ENCODE assay signal across 9 cellular contexts in the genomic region with DNA sequence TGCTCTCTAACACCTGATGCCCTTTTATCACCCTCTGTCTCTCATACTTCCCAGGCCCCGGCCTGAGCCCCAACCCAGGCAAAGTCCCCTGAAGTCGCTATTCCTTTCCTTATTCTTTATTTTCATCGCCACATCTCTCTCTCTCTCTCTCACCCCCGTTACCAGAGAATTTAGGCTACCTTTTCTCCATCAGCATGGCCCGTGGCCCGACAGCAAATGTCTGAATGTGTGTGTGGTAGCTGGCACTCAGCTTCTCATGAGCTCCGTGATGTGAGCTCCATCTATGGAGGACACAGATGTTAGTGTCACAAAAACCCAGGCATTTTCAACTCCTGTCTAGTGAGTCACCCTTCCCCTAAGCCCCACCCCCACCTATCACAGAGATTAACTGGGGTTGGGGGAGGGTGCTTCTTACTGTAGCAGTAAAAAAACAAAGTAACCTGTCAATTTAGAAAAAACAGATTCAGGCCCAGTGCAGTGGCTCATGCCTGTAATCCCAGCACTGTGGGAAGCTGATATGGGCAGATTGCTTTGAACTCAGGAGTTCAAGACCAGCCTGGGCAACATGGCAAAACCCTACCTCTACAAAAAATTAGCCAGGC. TPM values are rescaled to one million over a fixed set of nuclear protein-coding genes. Genes with fewer than 3 reads are reported as not detected.
A peak's percentile ranks its signal among the peaks of the same experiment; 100 is the strongest.
DNase-seq lines count a peak whose midpoint lies in the region; TF ChIP-seq lines count a peak whose summit lies in the region.
"Had no signal": no experiment of that assay in that cellular context is flagged by ENCODE, and none has a peak within 500 bp of the region (broad histone marks: within the 10 kb centered on the region; RNA-seq: fewer than 3 reads in every experiment).

No MANE protein-coding gene starts in this region.

- H3K4me1 Mint-ChIP-seq in endodermal cell = peaks cover 33% of the 10 kb centered on the region

- peak; percentile 39 for TF ChIP-seq CTCF in Loucy (conservative IDR thresholded peaks at IDR 0.05; ENCODE audit: low read length)
- no peak for TF ChIP-seq CTCF in endodermal cell (conservative IDR thresholded peaks at IDR 0.05)
- TF ChIP-seq CTCF in prostate gland (IDR thresholded peaks at IDR 0.05) = no peak

- H3K79me2 ChIP-seq in Loucy (ENCODE audit: insufficient read depth, low read length) = no peaks in the 10 kb centered on the region

- H3K4me3 ChIP-seq in Loucy (ENCODE audit: low read length, poor library complexity, severe bottlenecking) (peak overlapping the region; percentile 39), endodermal cell (ENCODE audit: low read length) (no peak overlapping the region), prostate gland (no peak overlapping the region)

- no peaks in the 10 kb centered on the region for H3F3A ChIP-seq in Loucy (ENCODE audit: low read depth)

- H3K4me3 Mint-ChIP-seq in endodermal cell = no peak overlapping the region

- peak overlapping the region; percentile 88 for H3K27ac Mint-ChIP-seq in endodermal cell

- WGBS in endodermal cell (ENCODE audit: insufficient coverage in 1 of 2, insufficient read length in 1 of 2), 2 experiments = 74 to 86% methylated on average over 1 to 7 of the region's 7 CpGs
- 74% methylated on average over 7 of the region's 7 CpGs for WGBS in prostate gland

- no peak overlapping the region for H2AFZ ChIP-seq in Loucy (ENCODE audit: low read length)

- H3K27me3 ChIP-seq in Loucy (ENCODE audit: insufficient read depth, low read length, poor library complexity, severe bottlenecking) = no peaks in the 10 kb centered on the region
- peaks cover 5% of the 10 kb centered on the region for H3K27me3 ChIP-seq in endodermal cell (ENCODE audit: control insufficient read depth, insufficient read depth, low read length, poor library complexity, severe bottlenecking)
- H3K27me3 ChIP-seq in prostate gland (replicated peaks; ENCODE audit: insufficient read depth) = no peaks in the 10 kb centered on the region

- intact Hi-C loops in prostate gland (cut with DNase I) = no loop called here

- H3K9ac ChIP-seq in Loucy (ENCODE audit: low read depth, low read length, poor library complexity, severe bottlenecking) (no peak overlapping the region), endodermal cell (ENCODE audit: extremely low read depth, low read length, poor library complexity, severe bottlenecking) (no peak overlapping the region)

- no peaks in the 10 kb centered on the region for H3K9me3 Mint-ChIP-seq in endodermal cell

- H3K27ac ChIP-seq in endodermal cell (ENCODE audit: low read depth, low read length) (no peak overlapping the region), prostate gland (peak overlapping the region; percentile 45 to 63)
- H3K27ac ChIP-seq: 22Rv1 had no signal

- H3K36me3 ChIP-seq in Loucy (ENCODE audit: insufficient read depth, low read length) (no peaks in the 10 kb centered on the region), endodermal cell (ENCODE audit: control insufficient read depth, insufficient read depth, low read length) (no peaks in the 10 kb centered on the region), prostate gland (no peaks in the 10 kb centered on the region)

- no peaks in the 10 kb centered on the region for H3K27me3 Mint-ChIP-seq in endodermal cell (ENCODE audit: insufficient read depth)

- no peaks in the 10 kb centered on the region for H3K36me3 Mint-ChIP-seq in endodermal cell (ENCODE audit: low read depth)

- peak; percentile 32 for DNase-seq in DMS 273 (lab: John Stamatoyannopoulos, UW; ENCODE audit: unreplicated experiment)
- no peak for DNase-seq in DMS 273 treated with DMSO at 0.1 percent for 48 hours (lab: John Stamatoyannopoulos, UW)
- DNase-seq in activated CD4-positive, alpha-beta T cell treated with anti-CD3 and anti-CD28 coated beads, Interleukin-2, amount 50 U/mL, for 1 hour = peak; percentile 75
- DNase-seq in endodermal cell = peak; percentile 84
- no peak for DNase-seq in prostate gland (ENCODE audit: low spot score)
- DNase-seq in NCI-H1092 (lab: John Stamatoyannopoulos, UW) = no peak
- no peak for DNase-seq in amniotic stem cell (lab: John Stamatoyannopoulos, UW)

- H3K9me3 ChIP-seq in Loucy (ENCODE audit: insufficient read depth, low read depth, low read length) = no peaks in the 10 kb centered on the region
- H3K9me3 ChIP-seq in endodermal cell (ENCODE audit: control insufficient read depth, low read length) = no peaks in the 10 kb centered on the region
- no peaks in the 10 kb centered on the region for H3K9me3 ChIP-seq in prostate gland

- no peaks in the 10 kb centered on the region for H3K9me2 ChIP-seq in Loucy (replicated peaks; ENCODE audit: low read depth, low read length)

- H3K4me2 ChIP-seq in Loucy (ENCODE audit: low read depth, low read length, poor library complexity, severe bottlenecking) = peak overlapping the region; percentile 66

- H3K4me1 ChIP-seq in Loucy (ENCODE audit: insufficient read depth, low read length, poor library complexity, severe bottlenecking) = peaks cover 32% of the 10 kb centered on the region
- peaks cover 15% of the 10 kb centered on the region for H3K4me1 ChIP-seq in endodermal cell (ENCODE audit: control insufficient read depth, insufficient read depth, low read length)
- H3K4me1 ChIP-seq in prostate gland (replicated peaks) = peaks cover 12% of the 10 kb centered on the region

- TF ChIP-seq POLR2A in prostate gland (IDR thresholded peaks at IDR 0.05) = no peak

- no peaks in the 10 kb centered on the region for H4K20me1 ChIP-seq in Loucy (ENCODE audit: insufficient read depth, low read length, poor library complexity, severe bottlenecking)

RNA-seq across cellular contexts. Expression of a gene that starts 53.8 kb away (rescaled TPM):
- 10 to 100 TPM in 1 of 2 donors, 1 to 10 TPM in 1; 9.6 to 13.4 TPM for total RNA-seq in endodermal cell
- polyA plus RNA-seq in endodermal cell (2013, experiment 1 of 2) = 13.3 TPM
- polyA plus RNA-seq in endodermal cell (2013, experiment 2 of 2) = 13.7 TPM
- 1 to 10 TPM; 6.1 to 6.4 TPM for total RNA-seq in prostate gland

Comparison
In these comparisons a context has a peak if more than half of its experiments do, and no peak if none do; other contexts are left out.
1. DNase-seq: peak in DMS 273 (single experiment), activated CD4-positive, alpha-beta T cell treated with anti-CD3 and anti-CD28 coated beads, Interleukin-2, amount 50 U/mL, for 1 hour (single experiment) and endodermal cell (single experiment); none in DMS 273 treated with DMSO at 0.1 percent for 48 hours (single experiment), prostate gland (single experiment), NCI-H1092 (single experiment) and amniotic stem cell (single experiment).